ENCODE assay signal across 8 cellular contexts in genomic region chr5:142611154-142611553, GRCh38.
DNase-seq lines count a peak whose midpoint lies in the region; ATAC-seq and TF ChIP-seq lines count a peak whose summit lies in the region.

No MANE protein-coding gene starts in this region.

- no peak overlapping the region for H3K4me3 Mint-ChIP-seq in Caco-2 (ENCODE audit: unreplicated experiment)

- H3K36me3 ChIP-seq in Caco-2 (ENCODE audit: control insufficient read depth, insufficient read depth, low read length) (no peaks in the 10 kb centered on the region), gastroesophageal sphincter (no peaks in the 10 kb centered on the region), trophoblast cell (ENCODE audit: control insufficient read depth in 1 of 2, insufficient read depth in 2 of 2, low read length in 2 of 2) (no peaks in the 10 kb centered on the region), vagina (no peaks in the 10 kb centered on the region)

- H2BK120ac ChIP-seq in trophoblast cell (ENCODE audit: insufficient read depth, low read length, poor library complexity) = no peak overlapping the region

- peak; percentile 93 for TF ChIP-seq RAD21 in Ishikawa (IDR thresholded peaks at IDR 0.05; ENCODE audit: low read depth)

- H2AFZ ChIP-seq in trophoblast cell (ENCODE audit: insufficient read depth, low read length, poor library complexity) = no peak overlapping the region

- ATAC-seq in GM19467 (IDR thresholded peaks at IDR 0.05; ENCODE audit: unreplicated experiment) (peak; percentile 89), gastroesophageal sphincter (peak; percentile 79)

- TF ChIP-seq POLR2A in gastroesophageal sphincter (IDR thresholded peaks at IDR 0.05) (no peak), vagina (IDR thresholded peaks at IDR 0.05) (no peak)

- no peak overlapping the region for H3K4me2 ChIP-seq in trophoblast cell (ENCODE audit: low read length)

- WGBS in gastroesophageal sphincter (ENCODE audit: low coverage in 1 of 2), 2 donors = 0 to 23% methylated on average over 2 to 3 of the region's 8 CpGs
- WGBS in trophoblast cell (ENCODE audit: extremely low coverage, insufficient coverage, insufficient read length) = no CpG with 5 or more reads among the region's 8 CpGs

- H3K27me3 ChIP-seq in Caco-2 (replicated peaks; ENCODE audit: control insufficient read depth, insufficient read depth, low read length) = no peaks in the 10 kb centered on the region
- no peaks in the 10 kb centered on the region for H3K27me3 ChIP-seq in gastroesophageal sphincter
- no peaks in the 10 kb centered on the region for H3K27me3 ChIP-seq in trophoblast cell (ENCODE audit: insufficient read depth, low read length)
- no peaks in the 10 kb centered on the region for H3K27me3 ChIP-seq in vagina

- no peak overlapping the region for H3K9ac ChIP-seq in trophoblast cell (ENCODE audit: low read length)

- no peaks in the 10 kb centered on the region for H3K79me2 ChIP-seq in trophoblast cell (ENCODE audit: control insufficient read depth, insufficient read depth, low read length, poor library complexity)

- TF ChIP-seq CTCF in Caco-2 (IDR thresholded peaks at IDR 0.05; ENCODE audit: insufficient read depth in 1 of 2, low read depth in 1 of 2, low read length in 1 of 2, severe bottlenecking in 1 of 2, unreplicated experiment in 1 of 2) = peak; percentile 85 to 94
- TF ChIP-seq CTCF in gastroesophageal sphincter (IDR thresholded peaks at IDR 0.05) = peak; percentile 75 to 91 (median 88)
- TF ChIP-seq CTCF in vagina (IDR thresholded peaks at IDR 0.05) = peak; percentile 60 to 77 (median 75)

- H3K79me1 ChIP-seq in trophoblast cell (ENCODE audit: low read length) = no peaks in the 10 kb centered on the region

- no peaks in the 10 kb centered on the region for H3K36me3 Mint-ChIP-seq in Caco-2 (ENCODE audit: insufficient read depth, unreplicated experiment)

- H3K18ac ChIP-seq in trophoblast cell (ENCODE audit: low read length) = no peak overlapping the region

- no peak overlapping the region for H4K91ac ChIP-seq in trophoblast cell (ENCODE audit: low read depth, low read length)

- H2AK5ac ChIP-seq in trophoblast cell (ENCODE audit: low read length) = no peak overlapping the region

- H2BK12ac ChIP-seq in trophoblast cell (ENCODE audit: low read length) = no peak overlapping the region

- H3K4me3 ChIP-seq in Caco-2 (ENCODE audit: low read depth, low read length) (no peak overlapping the region), gastroesophageal sphincter (no peak overlapping the region), trophoblast cell (ENCODE audit: low read depth, low read length) (no peak overlapping the region), vagina (no peak overlapping the region)

- H2BK5ac ChIP-seq in trophoblast cell (ENCODE audit: low read depth, low read length, poor library complexity) = no peak overlapping the region

- H3K9me3 ChIP-seq in Caco-2 (no peaks in the 10 kb centered on the region), gastroesophageal sphincter (no peaks in the 10 kb centered on the region), trophoblast cell (ENCODE audit: insufficient read depth, low read depth, low read length) (no peaks in the 10 kb centered on the region), vagina (no peaks in the 10 kb centered on the region)

- H4K8ac ChIP-seq in trophoblast cell (ENCODE audit: low read depth, low read length) = no peak overlapping the region

- H3K27ac ChIP-seq in gastroesophageal sphincter (no peak overlapping the region), trophoblast cell (ENCODE audit: low read depth, low read length) (no peak overlapping the region), vagina (no peak overlapping the region)

- TF ChIP-seq EP300 in Ishikawa (IDR thresholded peaks at IDR 0.05; ENCODE audit: borderline replicate concordance) (no peak), gastroesophageal sphincter (IDR thresholded peaks at IDR 0.05) (no peak)

- H3K9me3 Mint-ChIP-seq in Caco-2 (ENCODE audit: unreplicated experiment) = no peaks in the 10 kb centered on the region

- no peak overlapping the region for H3K23ac ChIP-seq in trophoblast cell (ENCODE audit: low read length)

- H4K12ac ChIP-seq in trophoblast cell (ENCODE audit: low read depth, low read length) = no peak overlapping the region

- CTCF ChIA-PET in Caco-2 (lab: Charles Lee) = interaction anchor here (0.8 to 3.4 kb wide), 4 partner anchors 10 to 102 kb away, joined by 3 to 13 read pairs (median 9); no protein-coding TSS in a partner anchor

- H3K4me1 ChIP-seq in Caco-2 = no peaks in the 10 kb centered on the region
- peaks cover 0 to 17% (median 0%) of the 10 kb centered on the region in 3 donors for H3K4me1 ChIP-seq in gastroesophageal sphincter
- H3K4me1 ChIP-seq in trophoblast cell (ENCODE audit: control insufficient read depth in 1 of 2, insufficient read depth in 2 of 2, low read length in 2 of 2) = no peaks in the 10 kb centered on the region
- H3K4me1 ChIP-seq in vagina = no peaks in the 10 kb centered on the region

- no peak overlapping the region for H3K14ac ChIP-seq in trophoblast cell (ENCODE audit: low read length)

- peak; percentile 73 to 78 for DNase-seq in Caco-2
- DNase-seq in SHP77 treated with DMSO at 0.1 percent for 48 hours (lab: John Stamatoyannopoulos, UW) = peak; percentile 16
- DNase-seq in activated effector memory CD4-positive, alpha-beta T cell treated with Interleukin-2 at 50 U/mL for 16 hours = peak; percentile 45
- peak; percentile 53 to 78 for DNase-seq in trophoblast cell
- no peak for DNase-seq in vagina (ENCODE audit: extremely low spot score in 2 of 2)

- BruUV-seq in Caco-2 (replicated peaks; lab: Mats Ljungman, UMichigan) = no TSS peak

- POLR2A ChIA-PET in Caco-2 (lab: Charles Lee) = no interaction called here

- H3K27ac Mint-ChIP-seq in Caco-2 (ENCODE audit: unreplicated experiment) = no peak overlapping the region

- peaks cover 12% of the 10 kb centered on the region for H3K27me3 Mint-ChIP-seq in Caco-2 (ENCODE audit: insufficient read depth, unreplicated experiment)

- no peak overlapping the region for H3K4ac ChIP-seq in trophoblast cell (ENCODE audit: low read depth, low read length)

- intact Hi-C loops in Caco-2 (cut with micrococcal nuclease; ENCODE audit: unreplicated experiment) (loop anchor here (1.0 kb wide), 4 partner anchors 44 to 459 kb away; no protein-coding TSS in a partner anchor), vagina (cut with DNase I) (loop anchor here (5.0 kb wide), 1 partner anchor 86 kb away; no protein-coding TSS in a partner anchor)

- H3K4me1 Mint-ChIP-seq in Caco-2 (ENCODE audit: low read depth, unreplicated experiment) = no peaks in the 10 kb centered on the region

TF ChIP-seq in Ishikawa, 13 proteins besides CTCF, POLR2A, EP300 and RAD21:
- TF ChIP-seq FOXM1 (IDR thresholded peaks at IDR 0.05; ENCODE audit: borderline replicate concordance, low read depth) = no peak
- no peak for TF ChIP-seq TEAD4 (IDR thresholded peaks at IDR 0.05)
- no peak for TF ChIP-seq TAF1 (IDR thresholded peaks at IDR 0.05; ENCODE audit: low read depth)
- no peak for TF ChIP-seq MAX (IDR thresholded peaks at IDR 0.05)
- TF ChIP-seq CEBPB (IDR thresholded peaks at IDR 0.05) = no peak
- no peak for TF ChIP-seq YY1 (IDR thresholded peaks at IDR 0.05; ENCODE audit: low read depth)
- TF ChIP-seq NFIC (IDR thresholded peaks at IDR 0.05) = no peak
- no peak for TF ChIP-seq TCF12 (IDR thresholded peaks at IDR 0.05; ENCODE audit: low read depth)
- TF ChIP-seq USF1 (IDR thresholded peaks at IDR 0.05) = no peak
- TF ChIP-seq REST (IDR thresholded peaks at IDR 0.05; ENCODE audit: low read depth) = no peak
- no peak for TF ChIP-seq CREB1 (IDR thresholded peaks at IDR 0.05; ENCODE audit: low read depth)
- no peak for TF ChIP-seq ZBTB7A (IDR thresholded peaks at IDR 0.05; ENCODE audit: low read depth)
- no peak for TF ChIP-seq EGR1 (IDR thresholded peaks at IDR 0.05)

Comparison
In these comparisons a context has a peak if more than half of its experiments do, and no peak if none do; other contexts are left out.
1. DNase-seq: peak in Caco-2 (2 of 2), SHP77 treated with DMSO at 0.1 percent for 48 hours (single experiment), activated effector memory CD4-positive, alpha-beta T cell treated with Interleukin-2 at 50 U/mL for 16 hours (single experiment) and trophoblast cell (2 of 2); none in vagina (0 of 2).
2. Peak in every context shown above with its lines, with median percentiles within 50 percentile points of each other: CTCF ChIP-seq.